10 cellular contexts compared by ENCODE assay signal in genomic region chr12:52947738-52948423, GRCh38. TPM values are rescaled to one million over a fixed set of nuclear protein-coding genes. Genes with fewer than 3 reads are reported as not detected.
DNase-seq lines count a peak whose midpoint lies in the region; ATAC-seq and TF ChIP-seq lines count a peak whose summit lies in the region.
"Had no signal": no experiment of that assay in that cellular context is flagged by ENCODE, and none has a peak within 500 bp of the region (broad histone marks: within the 10 kb centered on the region; RNA-seq: fewer than 3 reads in every experiment).

No MANE protein-coding gene starts in this region.

- WGBS in transverse colon (ENCODE audit: low coverage in 1 of 2), 2 donors: 50 to 70% methylated on average over 2 to 12 of the region's 12 CpGs
- WGBS in aorta, 2 donors: 95 to 99% methylated on average over 11 to 12 of the region's 12 CpGs

- CTCF ChIA-PET in activated CD8-positive, alpha-beta T cell treated with anti-CD3 and anti-CD28 coated beads, Interleukin-2, amount 10 ng/mL, durations not matched to agents 7 days and 5 days (lab: Charles Lee): interaction anchor here (2.5 kb wide), 1 partner anchor 63 kb away, joined by 11 read pairs; no protein-coding TSS in a partner anchor

- peak overlapping the region; percentile 96 for H3K9ac ChIP-seq in iPS-20b (ENCODE audit: low read depth, low read length)

- intact Hi-C loops in transverse colon (cut with DNase I; ENCODE audit: low total_unique reads): no loop called here
- intact Hi-C loops in aorta (cut with DNase I): no loop called here
- intact Hi-C loops in left cardiac atrium (cut with DNase I): no loop called here

- H3K4me1 Mint-ChIP-seq in activated T-cell treated with anti-CD3 and anti-CD28 coated beads, Interleukin-2, amount 50 U/mL, for 72 hours (ENCODE audit: low read depth): peaks cover 11% of the 10 kb centered on the region
- H3K4me1 Mint-ChIP-seq in activated CD8-positive, alpha-beta T cell treated with anti-CD3 and anti-CD28 coated beads, Interleukin-2, amount 10 ng/mL, durations not matched to agents 7 days and 5 days (ENCODE audit: low read depth): peaks cover 2% of the 10 kb centered on the region

- no peak for DNase-seq in activated T-cell treated with anti-CD3 and anti-CD28 coated beads, Interleukin-2, amount 50 U/mL, for 72 hours
- DNase-seq in activated T-cell treated with anti-CD3 and anti-CD28 coated beads, Interleukin-2, amount 50 U/mL, for 1 hour: no peak
- DNase-seq in activated CD8-positive, alpha-beta T cell treated with anti-CD3 and anti-CD28 coated beads, Interleukin-2, amount 10 ng/mL, durations not matched to agents 7 days and 5 days: no peak
- DNase-seq in transverse colon (no peak), DMS153 (lab: John Stamatoyannopoulos, UW) (no peak), aorta (no peak), left cardiac atrium (no peak)

- peaks cover 36% of the 10 kb centered on the region for H3K4me1 ChIP-seq in iPS-20b (ENCODE audit: insufficient read depth, low read length)
- peaks cover 8 to 33% (median 17%) of the 10 kb centered on the region in 4 donors for H3K4me1 ChIP-seq in transverse colon
- no peaks in the 10 kb centered on the region for H3K4me1 ChIP-seq in aorta (ENCODE audit: control insufficient read depth in 1 of 2, insufficient read depth in 2 of 2, low read length in 2 of 2)

- in situ Hi-C loops in transverse colon (cut with MboI; ENCODE audit: low pct_ligation_motif_present in 1 of 4, low pct_unique_long_range_greater_than_20kb in 1 of 4, low sequenced_read_pairs in 3 of 4): no loop called here

- H3K4me3 ChIP-seq in iPS-20b (ENCODE audit: low read length): peak overlapping the region; percentile 97
- no peak overlapping the region for H3K4me3 ChIP-seq in transverse colon
- no peak overlapping the region for H3K4me3 ChIP-seq in aorta (ENCODE audit: low read length in 2 of 2)

- H3K27me3 Mint-ChIP-seq in activated T-cell treated with anti-CD3 and anti-CD28 coated beads, Interleukin-2, amount 50 U/mL, for 72 hours (ENCODE audit: low read depth): peaks cover 11% of the 10 kb centered on the region
- H3K27me3 Mint-ChIP-seq in activated CD8-positive, alpha-beta T cell treated with anti-CD3 and anti-CD28 coated beads, Interleukin-2, amount 10 ng/mL, durations not matched to agents 7 days and 5 days (ENCODE audit: low read depth): peaks cover 4% of the 10 kb centered on the region

- no peak for TF ChIP-seq CTCF in transverse colon (IDR thresholded peaks at IDR 0.05)

- TF ChIP-seq POLR2A in transverse colon (IDR thresholded peaks at IDR 0.05): no peak

- H3K9me3 Mint-ChIP-seq in activated T-cell treated with anti-CD3 and anti-CD28 coated beads, Interleukin-2, amount 50 U/mL, for 72 hours: no peaks in the 10 kb centered on the region
- H3K9me3 Mint-ChIP-seq in activated CD8-positive, alpha-beta T cell treated with anti-CD3 and anti-CD28 coated beads, Interleukin-2, amount 10 ng/mL, durations not matched to agents 7 days and 5 days (ENCODE audit: insufficient read depth): no peaks in the 10 kb centered on the region

- POLR2A ChIA-PET in activated CD8-positive, alpha-beta T cell treated with anti-CD3 and anti-CD28 coated beads, Interleukin-2, amount 10 ng/mL, durations not matched to agents 7 days and 5 days (lab: Charles Lee): no interaction called here

- H3K27me3 ChIP-seq in iPS-20b (ENCODE audit: insufficient read depth, low read length) (no peaks in the 10 kb centered on the region), transverse colon (no peaks in the 10 kb centered on the region), aorta (ENCODE audit: control insufficient read depth in 1 of 2, insufficient read depth in 2 of 2, low read length in 1 of 2) (no peaks in the 10 kb centered on the region)

- H3K27ac ChIP-seq in iPS-20b (ENCODE audit: low read length): peak overlapping the region; percentile 27
- H3K27ac ChIP-seq in transverse colon: peak overlapping the region in 3 of 4 donors; percentile 90 to 96 (median 92)
- H3K27ac ChIP-seq in aorta (ENCODE audit: low read depth in 1 of 2, low read length in 2 of 2): no peak overlapping the region
- H3K27ac ChIP-seq: neutrophil had no signal

- no peak overlapping the region for H3K27ac Mint-ChIP-seq in activated T-cell treated with anti-CD3 and anti-CD28 coated beads, Interleukin-2, amount 50 U/mL, for 72 hours
- no peak overlapping the region for H3K27ac Mint-ChIP-seq in activated CD8-positive, alpha-beta T cell treated with anti-CD3 and anti-CD28 coated beads, Interleukin-2, amount 10 ng/mL, durations not matched to agents 7 days and 5 days

- ATAC-seq in activated T-cell treated with anti-CD3 and anti-CD28 coated beads, Interleukin-2, amount 50 U/mL, for 72 hours (replicated peaks in 1 of 2): no peak
- ATAC-seq in activated CD8-positive, alpha-beta T cell treated with anti-CD3 and anti-CD28 coated beads, Interleukin-2, amount 10 ng/mL, durations not matched to agents 7 days and 5 days: no peak
- ATAC-seq in aorta (ENCODE audit: low FRiP score): no peak
- no peak for ATAC-seq in left cardiac atrium

- H3K36me3 Mint-ChIP-seq in activated T-cell treated with anti-CD3 and anti-CD28 coated beads, Interleukin-2, amount 50 U/mL, for 72 hours (ENCODE audit: insufficient read depth in 2 of 2): no peaks in the 10 kb centered on the region
- no peaks in the 10 kb centered on the region for H3K36me3 Mint-ChIP-seq in activated CD8-positive, alpha-beta T cell treated with anti-CD3 and anti-CD28 coated beads, Interleukin-2, amount 10 ng/mL, durations not matched to agents 7 days and 5 days (ENCODE audit: low read depth)
- H3K36me3 Mint-ChIP-seq: CD14-positive monocyte had no signal

- H3K36me3 ChIP-seq in iPS-20b (ENCODE audit: insufficient read depth, low read depth, low read length) (peaks cover 32% of the 10 kb centered on the region), transverse colon (no peaks in the 10 kb centered on the region), aorta (ENCODE audit: control insufficient read depth in 1 of 2, insufficient read depth in 2 of 2, low read length in 1 of 2) (no peaks in the 10 kb centered on the region)
- H3K36me3 ChIP-seq: neutrophil had no signal

- H3K4me3 Mint-ChIP-seq in activated T-cell treated with anti-CD3 and anti-CD28 coated beads, Interleukin-2, amount 50 U/mL, for 72 hours: peak overlapping the region; percentile 88 to 89
- H3K4me3 Mint-ChIP-seq in activated CD8-positive, alpha-beta T cell treated with anti-CD3 and anti-CD28 coated beads, Interleukin-2, amount 10 ng/mL, durations not matched to agents 7 days and 5 days: peak overlapping the region; percentile 80

- TF ChIP-seq EP300 in transverse colon (IDR thresholded peaks at IDR 0.05; ENCODE audit: low read depth): no peak

- no peaks in the 10 kb centered on the region for H3K9me3 ChIP-seq in iPS-20b (ENCODE audit: insufficient read depth, low read depth, low read length)
- H3K9me3 ChIP-seq in transverse colon: no peaks in the 10 kb centered on the region
- H3K9me3 ChIP-seq in aorta (ENCODE audit: control insufficient read depth, low read length): no peaks in the 10 kb centered on the region
- H3K9me3 ChIP-seq: neutrophil had no signal

RNA-seq across cellular contexts. Expression of gene KRT18, which starts 1.0 kb away (rescaled TPM):
- total RNA-seq in activated T-cell treated with anti-CD3 and anti-CD28 coated beads, Interleukin-2, amount 50 U/mL, for 72 hours: 1 to 10 TPM; 3.3 to 5.1 TPM
- total RNA-seq in activated CD8-positive, alpha-beta T cell treated with anti-CD3 and anti-CD28 coated beads, Interleukin-2, amount 10 ng/mL, durations not matched to agents 7 days and 5 days: under 1 TPM; 0.44 to 0.95 TPM
- total RNA-seq in transverse colon: 100 to 1,000 TPM; 367 to 813 (median 541) TPM
- total RNA-seq in aorta: 1 to 10 TPM; 3.9 to 9.0 TPM
- polyA plus RNA-seq in aorta: 10 to 100 TPM; 15.8 to 54.1 TPM
- total RNA-seq in left cardiac atrium: 10 to 100 TPM; 37.0 to 53.3 TPM

RNA-seq across cellular contexts. Expression of gene KRT8, which starts 43.0 kb away (rescaled TPM):
- total RNA-seq in activated T-cell treated with anti-CD3 and anti-CD28 coated beads, Interleukin-2, amount 50 U/mL, for 72 hours: under 1 TPM; 0.65 TPM
- total RNA-seq in activated CD8-positive, alpha-beta T cell treated with anti-CD3 and anti-CD28 coated beads, Interleukin-2, amount 10 ng/mL, durations not matched to agents 7 days and 5 days: not detected
- 1,000 to 10,000 TPM; 1,016 to 3,505 (median 2,245) TPM for total RNA-seq in transverse colon
- 100 to 1,000 TPM in 1 of 2 donors, 10 to 100 TPM in 1; 34.5 to 102 TPM for total RNA-seq in aorta
- polyA plus RNA-seq in aorta: 100 to 1,000 TPM in 1 of 2 donors, 10 to 100 TPM in 1; 39.4 to 323 TPM
- 100 to 1,000 TPM; 194 to 233 TPM for total RNA-seq in left cardiac atrium

RNA-seq across cellular contexts. Expression of gene EIF4B, which starts 58.4 kb away (rescaled TPM):
- 100 to 1,000 TPM; 622 to 633 TPM for total RNA-seq in activated T-cell treated with anti-CD3 and anti-CD28 coated beads, Interleukin-2, amount 50 U/mL, for 72 hours
- 100 to 1,000 TPM; 352 to 353 TPM for total RNA-seq in activated CD8-positive, alpha-beta T cell treated with anti-CD3 and anti-CD28 coated beads, Interleukin-2, amount 10 ng/mL, durations not matched to agents 7 days and 5 days
- total RNA-seq in transverse colon (100 to 1,000 TPM; 175 to 383 (median 261) TPM), aorta (100 to 1,000 TPM; 353 to 439 TPM), left cardiac atrium (100 to 1,000 TPM; 332 to 341 TPM)
- 100 to 1,000 TPM; 147 to 259 TPM for polyA plus RNA-seq in aorta

Comparison
In these comparisons a context has a peak if more than half of its experiments do, and no peak if none do; other contexts are left out.
1. H3K27ac ChIP-seq: peak in iPS-20b (single experiment) and transverse colon (3 of 4); none in aorta (0 of 2).
2. RNA of gene KRT18, which starts 1.0 kb away (total RNA-seq): 367 to 813 TPM in transverse colon; 37.0 to 53.3 TPM in left cardiac atrium, 3.9 to 9.0 TPM in aorta, 3.3 to 5.1 TPM in activated T-cell treated with anti-CD3 and anti-CD28 coated beads, Interleukin-2, amount 50 U/mL, for 72 hours and 0.44 to 0.95 TPM in activated CD8-positive, alpha-beta T cell treated with anti-CD3 and anti-CD28 coated beads, Interleukin-2, amount 10 ng/mL, durations not matched to agents 7 days and 5 days; every median in the first group is over 4 times any median in the second.
3. RNA of gene KRT8, which starts 43.0 kb away (total RNA-seq): 1,016 to 3,505 TPM in transverse colon, 194 to 233 TPM in left cardiac atrium and 34.5 to 102 TPM in aorta; 0.65 TPM in activated T-cell treated with anti-CD3 and anti-CD28 coated beads, Interleukin-2, amount 50 U/mL, for 72 hours and not detected in activated CD8-positive, alpha-beta T cell treated with anti-CD3 and anti-CD28 coated beads, Interleukin-2, amount 10 ng/mL, durations not matched to agents 7 days and 5 days; every median in the first group is over 10 times any median in the second.